ENCODE assay signal across 1 cellular context in the genomic region with DNA sequence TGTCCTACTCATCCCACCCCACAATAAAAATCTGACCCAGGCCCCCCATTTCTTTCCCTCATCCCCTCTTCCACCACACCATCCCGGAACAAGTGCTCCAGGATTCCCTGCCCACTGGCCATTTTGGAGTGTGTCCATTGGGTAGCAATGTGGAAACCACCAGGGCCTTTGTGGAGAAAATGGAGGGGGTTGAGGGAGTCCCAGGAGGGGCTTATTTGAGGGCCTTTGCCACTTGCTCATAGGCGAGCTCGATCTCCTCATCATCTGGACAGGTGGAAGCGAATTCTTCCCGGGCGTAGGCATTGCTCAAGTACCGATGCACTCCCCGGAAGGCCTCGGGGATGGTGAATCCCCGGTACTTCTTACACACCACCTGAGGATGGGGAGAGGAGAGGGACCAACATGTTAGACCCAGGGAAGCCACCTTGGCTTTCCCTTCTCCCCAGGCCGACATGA.
TF ChIP-seq lines count a peak whose summit lies in the region.

No MANE protein-coding gene starts in this region.

TF ChIP-seq in HepG2, 621 proteins besides CTCF, POLR2A, EP300 and RAD21:
- no peak for TF ChIP-seq MLLT10 (CRISPR knock-in tag; IDR thresholded peaks at IDR 0.05)
- TF ChIP-seq, protein P1, sequence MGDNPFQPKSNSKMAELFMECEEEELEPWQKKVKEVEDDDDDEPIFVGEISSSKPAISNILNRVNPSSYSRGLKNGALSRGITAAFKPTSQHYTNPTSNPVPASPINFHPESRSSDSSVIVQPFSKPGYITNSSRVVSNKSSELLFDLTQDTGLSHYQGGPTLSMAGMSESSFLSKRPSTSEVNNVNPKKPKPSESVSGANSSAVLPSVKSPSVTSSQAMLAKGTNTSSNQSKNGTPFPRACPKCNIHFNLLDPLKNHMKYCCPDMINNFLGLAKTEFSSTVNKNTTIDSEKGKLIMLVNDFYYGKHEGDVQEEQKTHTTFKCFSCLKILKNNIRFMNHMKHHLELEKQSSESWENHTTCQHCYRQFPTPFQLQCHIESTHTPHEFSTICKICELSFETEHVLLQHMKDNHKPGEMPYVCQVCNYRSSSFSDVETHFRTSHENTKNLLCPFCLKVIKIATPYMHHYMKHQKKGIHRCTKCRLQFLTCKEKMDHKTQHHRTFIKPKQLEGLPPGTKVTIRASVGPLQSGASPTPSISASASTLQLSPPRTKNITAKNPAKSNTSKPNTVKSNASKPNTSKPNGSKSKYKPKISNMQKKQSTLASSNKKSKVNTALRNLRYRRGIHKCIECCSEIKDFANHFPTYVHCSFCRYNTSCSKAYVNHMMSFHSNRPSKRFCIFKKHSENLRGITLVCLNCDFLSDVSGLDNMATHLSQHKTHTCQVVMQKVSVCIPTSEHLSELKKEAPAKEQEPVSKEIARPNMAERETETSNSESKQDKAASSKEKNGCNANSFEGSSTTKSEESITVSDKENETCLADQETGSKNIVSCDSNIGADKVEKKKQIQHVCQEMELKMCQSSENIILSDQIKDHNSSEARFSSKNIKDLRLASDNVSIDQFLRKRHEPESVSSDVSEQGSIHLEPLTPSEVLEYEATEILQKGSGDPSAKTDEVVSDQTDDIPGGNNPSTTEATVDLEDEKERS (CRISPR knock-in tag; IDR thresholded peaks at IDR 0.05) = no peak
- TF ChIP-seq ZNF558 (CRISPR knock-in tag; IDR thresholded peaks at IDR 0.05; ENCODE audit: borderline replicate concordance) = 0 out of 2 replicates have a peak, but pooled peaks have one; percentile 53
- TF ChIP-seq ZNF761 (CRISPR knock-in tag; conservative IDR thresholded peaks at IDR 0.05) = no peak
- TF ChIP-seq RBM22 (optimal IDR thresholded peaks at IDR 0.05; ENCODE audit: low read length) = peak; percentile 35
- TF ChIP-seq, protein P2, sequence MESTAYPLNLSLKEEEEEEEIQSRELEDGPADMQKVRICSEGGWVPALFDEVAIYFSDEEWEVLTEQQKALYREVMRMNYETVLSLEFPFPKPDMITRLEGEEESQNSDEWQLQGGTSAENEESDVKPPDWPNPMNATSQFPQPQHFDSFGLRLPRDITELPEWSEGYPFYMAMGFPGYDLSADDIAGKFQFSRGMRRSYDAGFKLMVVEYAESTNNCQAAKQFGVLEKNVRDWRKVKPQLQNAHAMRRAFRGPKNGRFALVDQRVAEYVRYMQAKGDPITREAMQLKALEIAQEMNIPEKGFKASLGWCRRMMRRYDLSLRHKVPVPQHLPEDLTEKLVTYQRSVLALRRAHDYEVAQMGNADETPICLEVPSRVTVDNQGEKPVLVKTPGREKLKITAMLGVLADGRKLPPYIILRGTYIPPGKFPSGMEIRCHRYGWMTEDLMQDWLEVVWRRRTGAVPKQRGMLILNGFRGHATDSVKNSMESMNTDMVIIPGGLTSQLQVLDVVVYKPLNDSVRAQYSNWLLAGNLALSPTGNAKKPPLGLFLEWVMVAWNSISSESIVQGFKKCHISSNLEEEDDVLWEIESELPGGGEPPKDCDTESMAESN (CRISPR knock-in tag; conservative IDR thresholded peaks at IDR 0.05) = 0 out of 2 replicates have a peak, but pooled peaks have one; percentile 16
- TF ChIP-seq TCF12 (IDR thresholded peaks at IDR 0.05) = no peak
- TF ChIP-seq TCF12 (CRISPR knock-in tag; IDR thresholded peaks at IDR 0.05) = 0 out of 2 replicates have a peak, but pooled peaks have one; percentile 64
- 0 out of 2 replicates have a peak, but pooled peaks have one; percentile 67 for TF ChIP-seq PAF1 (CRISPR knock-in tag; IDR thresholded peaks at IDR 0.05)
- peak; percentile 38; the same call in 1 of the 2 replicates for TF ChIP-seq ZNF746 (CRISPR knock-in tag; IDR thresholded peaks at IDR 0.05)
- TF ChIP-seq ZNF772 (CRISPR knock-in tag; IDR thresholded peaks at IDR 0.05) = no peak
- no peak for TF ChIP-seq ZFX (CRISPR knock-in tag; IDR thresholded peaks at IDR 0.05; ENCODE audit: low read depth)
TF ChIP-seq in HepG2: peak in this region for 6.
